Comparison of ENCODE assay signal across 1 cellular context in genomic region chr20:63751471-63752271, GRCh38.
TF ChIP-seq lines count a peak whose summit lies in the region.

No MANE protein-coding gene starts in this region.

TF ChIP-seq in SK-N-SH, 30 proteins besides CTCF, POLR2A, EP300 and RAD21 (continued from another document):
- TF ChIP-seq MAX (IDR thresholded peaks at IDR 0.05; ENCODE audit: low read depth) (no peak), NRF1 (IDR thresholded peaks at IDR 0.05; ENCODE audit: low read depth, low read length) (no peak), SMC3 (IDR thresholded peaks at IDR 0.05; ENCODE audit: low read depth, low read length) (no peak), NFIC (IDR thresholded peaks at IDR 0.05; ENCODE audit: borderline replicate concordance) (no peak), JUND (IDR thresholded peaks at IDR 0.05) (no peak), TCF12 (IDR thresholded peaks at IDR 0.05) (no peak), MXI1 (IDR thresholded peaks at IDR 0.05; ENCODE audit: low read depth, low read length) (no peak), USF2 (IDR thresholded peaks at IDR 0.05; ENCODE audit: borderline replicate concordance, low read depth, low read length) (no peak), RCOR1 (IDR thresholded peaks at IDR 0.05; ENCODE audit: low read length) (no peak), ZBTB33 (IDR thresholded peaks at IDR 0.05; ENCODE audit: borderline replicate concordance, low read depth) (no peak), GABPA (IDR thresholded peaks at IDR 0.05; ENCODE audit: low read depth) (no peak), RFX5 (IDR thresholded peaks at IDR 0.05; ENCODE audit: low read length) (no peak), FOXM1 (IDR thresholded peaks at IDR 0.05; ENCODE audit: low read depth) (no peak), POLR2AphosphoS5 (IDR thresholded peaks at IDR 0.05; ENCODE audit: low read depth, low read length) (no peak), PBX3 (IDR thresholded peaks at IDR 0.05) (no peak), TAF1 (IDR thresholded peaks at IDR 0.05; ENCODE audit: borderline replicate concordance, low read depth, low read length) (no peak)
TF ChIP-seq in SK-N-SH: peak in this region for 0.
